In the genomic region with DNA sequence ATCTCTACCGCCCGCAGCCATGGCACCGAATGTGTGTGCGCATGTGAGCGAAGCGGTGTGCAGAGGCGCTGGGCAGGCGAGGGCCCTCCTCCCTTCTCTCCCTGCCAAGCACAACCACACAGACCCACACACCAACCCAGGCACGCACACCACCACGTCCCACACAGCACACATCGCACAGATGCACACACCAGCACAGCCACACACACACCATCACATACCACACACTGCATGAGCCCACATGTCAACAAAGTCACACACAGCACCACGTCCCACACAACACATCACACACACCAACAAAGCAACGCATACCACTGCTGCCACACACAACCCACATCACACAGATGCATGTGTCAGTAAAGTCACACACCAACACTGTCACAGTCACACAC, we compare ENCODE assay signal across 33 cellular contexts. TPM values are rescaled to one million over a fixed set of nuclear protein-coding genes. Genes with fewer than 3 reads are reported as not detected.
A peak's percentile ranks its signal among the peaks of the same experiment; 100 is the strongest.
DNase-seq lines count a peak whose midpoint lies in the region; ATAC-seq and TF ChIP-seq lines count a peak whose summit lies in the region.
"Had no signal": no experiment of that assay in that cellular context is flagged by ENCODE, and none has a peak within 500 bp of the region (broad histone marks: within the 10 kb centered on the region; RNA-seq: fewer than 3 reads in every experiment).

No MANE protein-coding gene starts in this region.

- no CpG with 5 or more reads among the region's 13 CpGs for WGBS in H9 (ENCODE audit: extremely low coverage, insufficient read length, low lambda C conversion rate)

- no peaks in the 10 kb centered on the region for H3K36me3 ChIP-seq in effector memory CD4-positive, alpha-beta T cell (ENCODE audit: control insufficient read depth, insufficient read depth, low read length)
- no peaks in the 10 kb centered on the region for H3K36me3 ChIP-seq in upper lobe of right lung
- H3K36me3 ChIP-seq: BLaER1, MG63, ovary, tibial artery had no signal

- no peaks in the 10 kb centered on the region for H3K9me3 ChIP-seq in CD4-positive, alpha-beta T cell (ENCODE audit: control insufficient read depth, low read length)
- H3K9me3 ChIP-seq in H9 (ENCODE audit: control insufficient read depth, low read depth, low read length) = no peaks in the 10 kb centered on the region
- H3K9me3 ChIP-seq in effector memory CD4-positive, alpha-beta T cell (ENCODE audit: control insufficient read depth, low read length) = no peaks in the 10 kb centered on the region
- H3K9me3 ChIP-seq in upper lobe of right lung = no peaks in the 10 kb centered on the region
- H3K9me3 ChIP-seq: BLaER1, ovary, tibial artery had no signal

- no peak overlapping the region for H2BK12ac ChIP-seq in H9 (ENCODE audit: insufficient read length, low read depth, low read length)

- no peaks in the 10 kb centered on the region for H3K79me2 ChIP-seq in H9 (ENCODE audit: insufficient read depth, low read length)

- no peak for TF ChIP-seq CTCF in CD4-positive, alpha-beta T cell (IDR thresholded peaks at IDR 0.05)
- no peak for TF ChIP-seq CTCF in H9 (conservative IDR thresholded peaks at IDR 0.05)
- no peak for TF ChIP-seq CTCF in upper lobe of right lung (IDR thresholded peaks at IDR 0.05)

- peaks cover 5% of the 10 kb centered on the region for H3K23me2 ChIP-seq in H9 (ENCODE audit: insufficient read length, low read depth, low read length, poor library complexity, severe bottlenecking)

- no peaks in the 10 kb centered on the region for H3K79me1 ChIP-seq in H9 (ENCODE audit: insufficient read depth, low read depth, low read length, poor library complexity, severe bottlenecking)

- no peak overlapping the region for H2BK20ac ChIP-seq in H9 (ENCODE audit: low read depth, low read length, poor library complexity, severe bottlenecking)

- no peak overlapping the region for H2BK15ac ChIP-seq in H9 (ENCODE audit: low read depth, low read length)

- H4K8ac ChIP-seq in H9 (replicated peaks; ENCODE audit: insufficient read length, low read depth, low read length) = no peak overlapping the region

- H3K27ac Mint-ChIP-seq in CD4-positive, alpha-beta T cell = no peak overlapping the region
- H3K27ac Mint-ChIP-seq in H9 = no peak overlapping the region
- no peak overlapping the region for H3K27ac Mint-ChIP-seq in effector memory CD8-positive, alpha-beta T cell
- H3K27ac Mint-ChIP-seq: nephron progenitor cell; T-helper 1 cell treated with Interleukin-12 subunit alpha and Interleukin-12 subunit beta and Interleukin-4 antibody, amounts not matched to agents 30 μg/mL and 1 μg/mL, for 36 hours had no signal

- peaks cover 10% of the 10 kb centered on the region for H3K27me3 Mint-ChIP-seq in CD4-positive, alpha-beta T cell
- H3K27me3 Mint-ChIP-seq in H9 (ENCODE audit: low read depth) = no peaks in the 10 kb centered on the region; the same call in none of the 2 replicates
- H3K27me3 Mint-ChIP-seq in effector memory CD8-positive, alpha-beta T cell = peaks cover 11 to 13% of the 10 kb centered on the region in 2 donors

- no peak overlapping the region for H2AK5ac ChIP-seq in H9 (ENCODE audit: insufficient read length, low read length)

- no peak for DNase-seq in CD4-positive, alpha-beta T cell
- DNase-seq in H9 (no peak), upper lobe of right lung (no peak)
- no peak for DNase-seq in effector memory CD8-positive, alpha-beta T cell
- DNase-seq in effector memory CD4-positive, alpha-beta T cell = no peak
- DNase-seq: activated CD4-positive, alpha-beta T cell treated with anti-CD3 and anti-CD28 coated beads, Interleukin-2, amount 50 U/mL, for 48 hours; activated CD8-positive, alpha-beta memory T cell treated with anti-CD3 and anti-CD28 coated beads, Interleukin-2, amount 50 U/mL, for 4 hours; activated naive CD4-positive, alpha-beta T cell treated with Interleukin-2 at 50 U/mL for 16 hours; caudate nucleus; COR-L47; DMS79; effector CD8-positive, alpha-beta T cell; GDM1; GM23248; hypothalamus; MG63; NCI-H1105; NCI-H187 treated with DMSO at 0.1 percent for 48 hours; NCI-H2227 treated with DMSO at 0.1 percent for 48 hours; NCI-H526 treated with DMSO at 0.1 percent for 48 hours; nephron progenitor cell; NK-92 treated with Interleukin-12 subunit alpha and Interleukin-12 subunit beta, amount 100 ng/mL, for 24 hours; ovary; stimulated activated CD4-positive, alpha-beta T cell treated with anti-CD3 and anti-CD28 coated beads, Interleukin-15, amount 100 ng/mL, for 24 hours; stimulated activated CD4-positive, alpha-beta T cell treated with anti-CD3 and anti-CD28 coated beads, Interleukin-4, amount 100 ng/mL, for 4 hours; tibial artery had no signal

- H3K23ac ChIP-seq in H9 (ENCODE audit: insufficient read length, low read depth, low read length) = peak overlapping the region; percentile 38

- H3K18ac ChIP-seq in H9 (ENCODE audit: insufficient read length, low read depth, low read length) = no peak overlapping the region

- no peak overlapping the region for H2BK120ac ChIP-seq in H9 (ENCODE audit: low read depth, low read length, poor library complexity, severe bottlenecking)

- H3K4me1 Mint-ChIP-seq in CD4-positive, alpha-beta T cell (ENCODE audit: low read depth) = peaks cover 27% of the 10 kb centered on the region
- peaks cover 6 to 15% of the 10 kb centered on the region in 2 experiments; a peak in 3 of 4 replicates for H3K4me1 Mint-ChIP-seq in H9
- H3K4me1 Mint-ChIP-seq in effector memory CD8-positive, alpha-beta T cell (ENCODE audit: low read depth in 2 of 2) = peaks cover 19 to 25% of the 10 kb centered on the region in 2 donors

- no peak overlapping the region for H3K4me3 ChIP-seq in effector memory CD4-positive, alpha-beta T cell (ENCODE audit: insufficient read depth, low read depth, low read length, poor library complexity, severe bottlenecking)
- H3K4me3 ChIP-seq in upper lobe of right lung = no peak overlapping the region
- H3K4me3 ChIP-seq: coronary artery, GM23248, MG63, ovary, tibial artery had no signal

- no peaks in the 10 kb centered on the region for H3K36me3 Mint-ChIP-seq in CD4-positive, alpha-beta T cell (ENCODE audit: low read depth)
- H3K36me3 Mint-ChIP-seq in H9 (ENCODE audit: insufficient read depth in 1 of 3, low read depth in 3 of 3) = no peaks in the 10 kb centered on the region
- H3K36me3 Mint-ChIP-seq in effector memory CD8-positive, alpha-beta T cell (ENCODE audit: insufficient read depth) = peaks cover 24% of the 10 kb centered on the region

- POLR2A ChIA-PET in CD4-positive, alpha-beta T cell (lab: Charles Lee) = no interaction called here

- no peak overlapping the region for H3K9ac ChIP-seq in H9 (ENCODE audit: extremely low read depth, insufficient read length, low read length)
- H3K9ac ChIP-seq: BLaER1, GM23248, KMS-11 had no signal

- peak; percentile 39 for ATAC-seq in CD4-positive, alpha-beta T cell (ENCODE audit: poor library complexity)
- peak; percentile 39 for ATAC-seq in effector memory CD8-positive, alpha-beta T cell (replicated peaks)
- ATAC-seq in upper lobe of right lung = no peak

- H2BK5ac ChIP-seq in H9 (ENCODE audit: insufficient read length, low read length) = no peak overlapping the region

- H2AFZ ChIP-seq in H9 (ENCODE audit: low read length) = no peak overlapping the region
- H2AFZ ChIP-seq: GM23248 had no signal

- no peak overlapping the region for H3K56ac ChIP-seq in H9 (ENCODE audit: insufficient read length, low read depth, low read length)

- H3K14ac ChIP-seq in H9 (ENCODE audit: insufficient read depth, low read length) = no peak overlapping the region

- H3K9me3 Mint-ChIP-seq in CD4-positive, alpha-beta T cell = no peaks in the 10 kb centered on the region
- H3K9me3 Mint-ChIP-seq in H9 = peaks cover 0 to 2% of the 10 kb centered on the region in 2 experiments; a peak in 1 of 5 replicates
- no peaks in the 10 kb centered on the region for H3K9me3 Mint-ChIP-seq in effector memory CD8-positive, alpha-beta T cell
- H3K9me3 Mint-ChIP-seq: nephron progenitor cell; T-helper 1 cell treated with Interleukin-12 subunit alpha and Interleukin-12 subunit beta and Interleukin-4 antibody, amounts not matched to agents 30 μg/mL and 1 μg/mL, for 36 hours had no signal

- no peak overlapping the region for H4K5ac ChIP-seq in H9 (ENCODE audit: insufficient read length, low read depth, low read length)

- H4K91ac ChIP-seq in H9 (ENCODE audit: insufficient read length, low read depth, low read length) = no peak overlapping the region

- no peak overlapping the region for H3K4me3 Mint-ChIP-seq in CD4-positive, alpha-beta T cell
- no peak overlapping the region for H3K4me3 Mint-ChIP-seq in H9
- no peak overlapping the region for H3K4me3 Mint-ChIP-seq in effector memory CD8-positive, alpha-beta T cell
- H3K4me3 Mint-ChIP-seq: nephron progenitor cell; T-helper 1 cell treated with Interleukin-12 subunit alpha and Interleukin-12 subunit beta and Interleukin-4 antibody, amounts not matched to agents 30 μg/mL and 1 μg/mL, for 36 hours had no signal

- H3K4me1 ChIP-seq in H9 (ENCODE audit: insufficient read depth, low read length) (no peaks in the 10 kb centered on the region), upper lobe of right lung (no peaks in the 10 kb centered on the region)
- H3K4me1 ChIP-seq in effector memory CD4-positive, alpha-beta T cell (ENCODE audit: control insufficient read depth, insufficient read depth, low read length, poor library complexity, severe bottlenecking) = peaks cover 42% of the 10 kb centered on the region

- H3K27me3 ChIP-seq in CD4-positive, alpha-beta T cell (ENCODE audit: control insufficient read depth, insufficient read depth, low read length) = peaks cover 44% of the 10 kb centered on the region
- peaks cover 91% of the 10 kb centered on the region for H3K27me3 ChIP-seq in H9 (ENCODE audit: insufficient read depth, low read length)
- H3K27me3 ChIP-seq in effector memory CD4-positive, alpha-beta T cell (replicated peaks; ENCODE audit: control insufficient read depth, insufficient read depth, low read length, poor library complexity, severe bottlenecking) = peaks cover 20% of the 10 kb centered on the region
- peaks cover 54% of the 10 kb centered on the region for H3K27me3 ChIP-seq in upper lobe of right lung

- no peak overlapping the region for H3T11ph ChIP-seq in H9 (ENCODE audit: low read length)

- CTCF ChIA-PET in CD4-positive, alpha-beta T cell (lab: Charles Lee) = no interaction called here

- peaks cover 3% of the 10 kb centered on the region for H4K20me1 ChIP-seq in H9 (ENCODE audit: control insufficient read depth, insufficient read depth, insufficient read length)

- H3K27ac ChIP-seq in CD4-positive, alpha-beta T cell (ENCODE audit: low read depth, low read length) = no peak overlapping the region
- H3K27ac ChIP-seq in H9 (ENCODE audit: insufficient read length, low read depth, low read length) (no peak overlapping the region), upper lobe of right lung (no peak overlapping the region)
- no peak overlapping the region for H3K27ac ChIP-seq in effector memory CD4-positive, alpha-beta T cell (ENCODE audit: insufficient read depth, low read length, poor library complexity, severe bottlenecking)
- H3K27ac ChIP-seq: BLaER1, coronary artery, GM23248, KMS-11, ovary, SK-N-MC, tibial artery had no signal

- no peak overlapping the region for H3K4ac ChIP-seq in H9 (ENCODE audit: low read depth, low read length)

- H3K4me2 ChIP-seq in H9 (ENCODE audit: insufficient read depth, insufficient read length, low read length) = no peak overlapping the region
- H3K4me2 ChIP-seq: KMS-11 had no signal

- intact Hi-C loops in CD4-positive, alpha-beta T cell (cut with DNase I, micrococcal nuclease) = no loop called here
- intact Hi-C loops in upper lobe of right lung (cut with DNase I) = no loop called here

RNA-seq across cellular contexts. Expression of gene ERFL, which starts 12.2 kb away (rescaled TPM):
- 1 to 10 TPM; 7.7 to 8.9 TPM for total RNA-seq in CD4-positive, alpha-beta T cell
- 0.11 and 0.22 TPM in 2 replicates for total RNA-seq in H9 (2021)
- total RNA-seq in upper lobe of right lung = 0.43 TPM
- total RNA-seq: epithelial cell of proximal tubule, GM23248, lung microvascular endothelial cell had no signal

RNA-seq across cellular contexts. Expression of gene ARHGEF1, which starts 33.0 kb away (rescaled TPM):
- total RNA-seq in CD4-positive, alpha-beta T cell = 1,000 to 10,000 TPM; 1,019 to 1,047 TPM
- 47.0 and 50.3 TPM in 2 replicates for total RNA-seq in H9 (2021)
- total RNA-seq in upper lobe of right lung = 197 TPM

RNA-seq across cellular contexts. Expression of gene CD79A, which starts 39.0 kb away (rescaled TPM):
- 1 to 10 TPM; 3.7 to 3.8 TPM for total RNA-seq in CD4-positive, alpha-beta T cell
- 0.22 and 0.39 TPM in 2 replicates for total RNA-seq in H9 (2021)
- total RNA-seq in upper lobe of right lung = 1.4 TPM
- total RNA-seq: epithelial cell of proximal tubule, GM23248, lung microvascular endothelial cell had no signal

RNA-seq across cellular contexts. Expression of gene RABAC1, which starts 43.1 kb away (rescaled TPM):
- total RNA-seq in CD4-positive, alpha-beta T cell = 100 to 1,000 TPM in 1 of 2 experiments, 10 to 100 TPM in 1; 96.0 to 102 TPM
- total RNA-seq in H9 (2021) = 94.0 and 105 TPM in 2 replicates
- total RNA-seq in upper lobe of right lung = 134 TPM

RNA-seq across cellular contexts. Expression of gene RPS19, which starts 56.0 kb away (rescaled TPM):
- 1,000 to 10,000 TPM; 3,668 to 3,697 TPM for total RNA-seq in CD4-positive, alpha-beta T cell
- total RNA-seq in H9 (2021) (3,024 and 3,117 TPM in 2 replicates), upper lobe of right lung (1,667 TPM)
